ENCODE assay signal across 8 cellular contexts in genomic region chr17:40122944-40123810, GRCh38. TPM values are rescaled to one million over a fixed set of nuclear protein-coding genes. Genes with fewer than 3 reads are reported as not detected.
A peak's percentile ranks its signal among the peaks of the same experiment; 100 is the strongest.
DNase-seq lines count a peak whose midpoint lies in the region; ATAC-seq and TF ChIP-seq lines count a peak whose summit lies in the region.

No MANE protein-coding gene starts in this region.

- TF ChIP-seq POLR2A in esophagus muscularis mucosa (IDR thresholded peaks at IDR 0.05; ENCODE audit: low read depth) = peak; percentile 8

- H3K4me3 ChIP-seq in GM12865 (ENCODE audit: low read depth, low read length) (peak overlapping the region; percentile 69), esophagus muscularis mucosa (peak overlapping the region; percentile 80 to 100 (median 97))

- no peaks in the 10 kb centered on the region for H3K27me3 Mint-ChIP-seq in activated T-cell treated with anti-CD3 and anti-CD28 coated beads, Interleukin-2, amount 50 U/mL, for 4 hours (ENCODE audit: low read depth)
- H3K27me3 Mint-ChIP-seq in natural killer cell (ENCODE audit: low read depth in 2 of 2) = no peaks in the 10 kb centered on the region

- H3K27ac ChIP-seq in esophagus muscularis mucosa (replicated peaks in 1 of 4) = peak overlapping the region; percentile 97 to 99 (median 98)

- H3K27ac Mint-ChIP-seq in natural killer cell = peak overlapping the region; percentile 85 to 89

- H3K9me3 Mint-ChIP-seq in activated T-cell treated with anti-CD3 and anti-CD28 coated beads, Interleukin-2, amount 50 U/mL, for 4 hours = no peaks in the 10 kb centered on the region
- H3K9me3 Mint-ChIP-seq in natural killer cell = no peaks in the 10 kb centered on the region

- ATAC-seq in HG02852 (IDR thresholded peaks at IDR 0.05; ENCODE audit: unreplicated experiment) (peak; percentile 19), natural killer cell (peak; percentile 19 to 31 (median 30)), HG03378 (IDR thresholded peaks at IDR 0.05; ENCODE audit: unreplicated experiment) (no peak)
- ATAC-seq in activated T-cell treated with anti-CD3 and anti-CD28 coated beads, Interleukin-2, amount 50 U/mL, for 4 hours = peak; percentile 21 to 27

- H3K36me3 Mint-ChIP-seq in activated T-cell treated with anti-CD3 and anti-CD28 coated beads, Interleukin-2, amount 50 U/mL, for 4 hours (ENCODE audit: insufficient read depth) = peaks cover 12% of the 10 kb centered on the region
- H3K36me3 Mint-ChIP-seq in natural killer cell = no peaks in the 10 kb centered on the region

- H3K4me3 Mint-ChIP-seq in activated T-cell treated with anti-CD3 and anti-CD28 coated beads, Interleukin-2, amount 50 U/mL, for 4 hours = peak overlapping the region; percentile 90
- peak overlapping the region; percentile 97 for H3K4me3 Mint-ChIP-seq in natural killer cell

- intact Hi-C loops in esophagus muscularis mucosa (cut with DNase I) (loop anchor here (2.0 kb wide), 1 partner anchor 42 kb away; no protein-coding TSS in a partner anchor), natural killer cell (cut with micrococcal nuclease) (no loop called here)

- H3K27me3 ChIP-seq in esophagus muscularis mucosa = no peaks in the 10 kb centered on the region

- H3K9me3 ChIP-seq in esophagus muscularis mucosa = no peaks in the 10 kb centered on the region

- TF ChIP-seq CTCF in GM12865 (IDR thresholded peaks at IDR 0.05; ENCODE audit: insufficient read depth, low read depth, low read length, missing control alignments) (no peak), esophagus muscularis mucosa (IDR thresholded peaks at IDR 0.05) (no peak), natural killer cell (IDR thresholded peaks at IDR 0.05) (no peak)

- 1% methylated on average over 38 of the region's 48 CpGs for WGBS in esophagus muscularis mucosa

- H3K36me3 ChIP-seq in esophagus muscularis mucosa = peaks cover 22 to 25% (median 24%) of the 10 kb centered on the region in 4 donors

- H3K4me1 Mint-ChIP-seq in activated T-cell treated with anti-CD3 and anti-CD28 coated beads, Interleukin-2, amount 50 U/mL, for 4 hours (ENCODE audit: low read depth) = peaks cover 37% of the 10 kb centered on the region
- H3K4me1 Mint-ChIP-seq in natural killer cell = peaks cover 38 to 44% of the 10 kb centered on the region in 2 donors

- H3K4me1 ChIP-seq in esophagus muscularis mucosa = peaks cover 19 to 50% (median 42%) of the 10 kb centered on the region in 4 donors

- no peak for TF ChIP-seq EP300 in esophagus muscularis mucosa (IDR thresholded peaks at IDR 0.05)

- DNase-seq in GM12865 (ENCODE audit: low read depth) (peak; percentile 64), NCI-H748 treated with DMSO at 0.1 percent for 48 hours (lab: John Stamatoyannopoulos, UW) (peak; percentile 27), esophagus muscularis mucosa (ENCODE audit: extremely low spot score) (no peak), natural killer cell (no peak), ureter (ENCODE audit: low spot score) (peak; percentile 62)
- peak; percentile 46 for DNase-seq in activated T-cell treated with anti-CD3 and anti-CD28 coated beads, Interleukin-2, amount 50 U/mL, for 4 hours

RNA-seq across cellular contexts. Expression of gene MSL1, which starts 1.4 kb away (rescaled TPM):
- total RNA-seq in activated T-cell treated with anti-CD3 and anti-CD28 coated beads, Interleukin-2, amount 50 U/mL, for 4 hours = 10 to 100 TPM; 63.3 to 68.5 (median 64.1) TPM
- total RNA-seq in esophagus muscularis mucosa (10 to 100 TPM; 64.1 to 86.8 (median 72.2) TPM), natural killer cell (100 to 1,000 TPM in 2 of 3 donors, 10 to 100 TPM in 1; 99.0 to 124 (median 110) TPM), ureter (91.3 TPM)

RNA-seq across cellular contexts. Expression of gene CASC3, which starts 17.2 kb away (rescaled TPM):
- total RNA-seq in activated T-cell treated with anti-CD3 and anti-CD28 coated beads, Interleukin-2, amount 50 U/mL, for 4 hours = 100 to 1,000 TPM; 100 to 108 (median 103) TPM
- total RNA-seq in esophagus muscularis mucosa (100 to 1,000 TPM in 2 of 4 donors, 10 to 100 TPM in 2; 77.2 to 103 (median 95.5) TPM), natural killer cell (100 to 1,000 TPM; 178 to 213 (median 187) TPM), ureter (121 TPM)

RNA-seq across cellular contexts. Expression of gene NR1D1, which starts 22.8 kb away (rescaled TPM):
- 10 to 100 TPM; 12.6 to 16.0 (median 13.7) TPM for total RNA-seq in activated T-cell treated with anti-CD3 and anti-CD28 coated beads, Interleukin-2, amount 50 U/mL, for 4 hours
- total RNA-seq in esophagus muscularis mucosa (10 to 100 TPM in 3 of 4 donors, 1 to 10 TPM in 1; 6.1 to 24.2 (median 14.5) TPM), natural killer cell (10 to 100 TPM in 1 of 3 donors, 1 to 10 TPM in 2; 8.8 to 10.1 (median 9.9) TPM), ureter (26.0 TPM)

RNA-seq across cellular contexts. Expression of gene RAPGEFL1, which starts 54.1 kb away (rescaled TPM):
- 1 to 10 TPM; 5.7 to 6.7 (median 6.1) TPM for total RNA-seq in activated T-cell treated with anti-CD3 and anti-CD28 coated beads, Interleukin-2, amount 50 U/mL, for 4 hours
- total RNA-seq in esophagus muscularis mucosa = 1 to 10 TPM; 1.5 to 5.4 (median 2.9) TPM
- total RNA-seq in natural killer cell = 1 to 10 TPM; 4.7 to 9.0 (median 6.7) TPM
- 138 TPM for total RNA-seq in ureter

Comparison
In these comparisons a context has a peak if more than half of its experiments do, and no peak if none do; other contexts are left out.
1. DNase-seq: peak in GM12865 (single experiment), NCI-H748 treated with DMSO at 0.1 percent for 48 hours (single experiment), activated T-cell treated with anti-CD3 and anti-CD28 coated beads, Interleukin-2, amount 50 U/mL, for 4 hours (single experiment) and ureter (single experiment); none in esophagus muscularis mucosa (single experiment) and natural killer cell (single experiment).